17 cellular contexts compared by ENCODE assay signal in the genomic region with DNA sequence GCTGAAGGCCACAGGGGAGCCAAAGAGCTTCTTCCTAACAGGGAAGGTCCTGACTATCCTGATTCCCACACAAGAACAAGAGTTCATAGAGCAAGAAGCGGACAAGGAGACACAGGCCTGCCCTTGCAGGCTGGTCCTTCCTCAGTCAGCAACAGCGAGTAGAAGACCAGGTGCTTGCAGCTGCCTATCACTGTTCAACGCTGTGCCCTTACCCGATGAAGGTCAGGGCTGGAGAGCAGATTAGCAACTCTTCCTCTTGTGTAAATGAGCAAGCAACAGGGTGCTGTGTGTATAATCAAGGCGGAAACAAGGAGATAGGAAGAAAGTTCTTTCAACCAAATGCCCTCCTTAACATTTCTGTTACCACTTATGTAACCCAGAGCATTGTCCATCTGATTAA.
A peak's percentile ranks its signal among the peaks of the same experiment; 100 is the strongest.
DNase-seq lines count a peak whose midpoint lies in the region; ATAC-seq and TF ChIP-seq lines count a peak whose summit lies in the region.
"Had no signal": no experiment of that assay in that cellular context is flagged by ENCODE, and none has a peak within 500 bp of the region (broad histone marks: within the 10 kb centered on the region; RNA-seq: fewer than 3 reads in every experiment).

No MANE protein-coding gene starts in this region.

- H3K79me2 ChIP-seq in SU-DHL-6 (ENCODE audit: insufficient read depth, low read length) = no peaks in the 10 kb centered on the region
- no peaks in the 10 kb centered on the region for H3K79me2 ChIP-seq in mesendoderm (ENCODE audit: control insufficient read depth, insufficient read depth, low read length)
- H3K79me2 ChIP-seq in MM.1S (ENCODE audit: low read length) = no peaks in the 10 kb centered on the region

- H2BK120ac ChIP-seq in mesendoderm (ENCODE audit: low read depth, low read length) = no peak overlapping the region

- H3F3A ChIP-seq in SU-DHL-6 (ENCODE audit: insufficient read depth) (peaks cover 5% of the 10 kb centered on the region), MM.1S (ENCODE audit: insufficient read depth, low read length) (no peaks in the 10 kb centered on the region)

- no peak overlapping the region for H3K4me3 ChIP-seq in H7 (ENCODE audit: insufficient read depth, low read depth, low read length)
- no peak overlapping the region for H3K4me3 ChIP-seq in SU-DHL-6 (ENCODE audit: insufficient read depth, low read length, poor library complexity, severe bottlenecking)
- H3K4me3 ChIP-seq in mesendoderm (ENCODE audit: low read length) = no peak overlapping the region
- no peak overlapping the region for H3K4me3 ChIP-seq in MM.1S (ENCODE audit: low read length)
- H3K4me3 ChIP-seq: GM23248, MG63 had no signal

- H2AK5ac ChIP-seq in mesendoderm (ENCODE audit: low read length) = no peak overlapping the region

- H4K20me1 ChIP-seq in SU-DHL-6 (ENCODE audit: low read depth, low read length) (no peaks in the 10 kb centered on the region), MM.1S (ENCODE audit: insufficient read depth, low read length) (no peaks in the 10 kb centered on the region)

- H3K9me2 ChIP-seq in SU-DHL-6 (replicated peaks; ENCODE audit: insufficient read depth, low read length) (no peaks in the 10 kb centered on the region), MM.1S (replicated peaks; ENCODE audit: insufficient read depth, low read length) (no peaks in the 10 kb centered on the region)
- H3K9me2 ChIP-seq: SK-N-SH had no signal

- H3K27ac ChIP-seq in SU-DHL-6 (ENCODE audit: low read depth, low read length) = peak overlapping the region; percentile 18
- H3K27ac ChIP-seq in mesendoderm (ENCODE audit: low read depth, low read length) = no peak overlapping the region
- no peak overlapping the region for H3K27ac ChIP-seq in MM.1S (ENCODE audit: low read length)
- H3K27ac ChIP-seq: GM23248 had no signal

- no peak for ATAC-seq in GM18909 (IDR thresholded peaks at IDR 0.05; ENCODE audit: poor library complexity, unreplicated experiment)
- ATAC-seq: Right ventricle myocardium inferior had no signal

- no peaks in the 10 kb centered on the region for H3K79me1 ChIP-seq in mesendoderm (ENCODE audit: low read length)

- H3K36me3 ChIP-seq in H7 (replicated peaks; ENCODE audit: control insufficient read depth, insufficient read depth, low read length) (no peaks in the 10 kb centered on the region), SU-DHL-6 (ENCODE audit: low read length) (no peaks in the 10 kb centered on the region), mesendoderm (ENCODE audit: control insufficient read depth, insufficient read depth, low read length) (no peaks in the 10 kb centered on the region), MM.1S (replicated peaks; ENCODE audit: insufficient read depth, low read length) (no peaks in the 10 kb centered on the region)
- H3K36me3 ChIP-seq: MG63 had no signal

- H3K27me3 ChIP-seq in H7 (ENCODE audit: control insufficient read depth, insufficient read depth, low read length) (no peaks in the 10 kb centered on the region), SU-DHL-6 (ENCODE audit: low read length) (no peaks in the 10 kb centered on the region), mesendoderm (ENCODE audit: insufficient read depth, low read length, poor library complexity) (no peaks in the 10 kb centered on the region), MM.1S (replicated peaks; ENCODE audit: insufficient read depth, low read length) (no peaks in the 10 kb centered on the region)
- H3K27me3 ChIP-seq: MG63 had no signal

- H3K56ac ChIP-seq in mesendoderm (ENCODE audit: low read length) = no peak overlapping the region

- H4K5ac ChIP-seq in mesendoderm (ENCODE audit: low read length) = no peak overlapping the region

- WGBS in mesendoderm (ENCODE audit: extremely low coverage, insufficient coverage, low lambda C conversion rate) = no CpG with 5 or more reads among the region's 5 CpGs

- no peak overlapping the region for H2BK15ac ChIP-seq in mesendoderm (replicated peaks; ENCODE audit: low read depth)

- H4K8ac ChIP-seq in mesendoderm (ENCODE audit: low read depth, low read length) = no peak overlapping the region

- TF ChIP-seq CTCF in SU-DHL-6 (IDR thresholded peaks at IDR 0.05; ENCODE audit: insufficient read depth, low read length, poor library complexity, severe bottlenecking) = no peak
- TF ChIP-seq CTCF in MM.1S (IDR thresholded peaks at IDR 0.05; ENCODE audit: low read length) = no peak

- H2AFZ ChIP-seq in SU-DHL-6 (ENCODE audit: low read depth, low read length, severe bottlenecking) (peak overlapping the region; percentile 39), MM.1S (ENCODE audit: low read length) (no peak overlapping the region)
- H2AFZ ChIP-seq: GM23248 had no signal

- H3K23ac ChIP-seq in mesendoderm (ENCODE audit: low read length) = no peak overlapping the region

- H3K9ac ChIP-seq in SU-DHL-6 (ENCODE audit: low read length) = peak overlapping the region; percentile 23
- H3K9ac ChIP-seq in mesendoderm (ENCODE audit: low read length) = no peak overlapping the region
- H3K9ac ChIP-seq in MM.1S (ENCODE audit: low read length) = no peak overlapping the region
- H3K9ac ChIP-seq: GM23248, SK-N-SH had no signal

- peak; percentile 26 for DNase-seq in ELF-1 (ENCODE audit: low read depth, low spot score)
- DNase-seq in H7 = peak; percentile 13
- DNase-seq in mesendoderm = peak; percentile 75
- no peak for DNase-seq in activated naive CD4-positive, alpha-beta T cell treated with Interleukin-2 at 50 U/mL for 16 hours
- no peak for DNase-seq in MM.1S
- DNase-seq: CD4-positive, alpha-beta T cell; DMS79; GM23248; MG63; NCI-H1105 treated with DMSO at 0.1 percent for 48 hours; NCI-H1694 treated with DMSO at 0.1 percent for 48 hours; NCI-H345; NCI-H69; SK-N-SH had no signal

- H3K4ac ChIP-seq in mesendoderm (ENCODE audit: low read depth, low read length) = no peak overlapping the region

- H3K9me3 ChIP-seq in SU-DHL-6 (ENCODE audit: insufficient read depth, low read length) (no peaks in the 10 kb centered on the region), MM.1S (replicated peaks; ENCODE audit: insufficient read depth, low read length) (no peaks in the 10 kb centered on the region)
- H3K9me3 ChIP-seq: MG63, SK-N-SH had no signal

- no peak overlapping the region for H2BK5ac ChIP-seq in mesendoderm (ENCODE audit: low read length)

- H3K4me2 ChIP-seq in SU-DHL-6 (ENCODE audit: low read depth, low read length, poor library complexity, severe bottlenecking) (peak overlapping the region; percentile 3), mesendoderm (ENCODE audit: low read length) (no peak overlapping the region), MM.1S (ENCODE audit: low read depth, low read length) (no peak overlapping the region)
- H3K4me2 ChIP-seq: SK-N-SH had no signal

- H3K4me1 ChIP-seq in mesendoderm (ENCODE audit: control insufficient read depth, low read depth, low read length) (peaks cover 2% of the 10 kb centered on the region), MM.1S (ENCODE audit: low read length) (peaks cover 19% of the 10 kb centered on the region)

- H3K18ac ChIP-seq in mesendoderm (ENCODE audit: low read length) = no peak overlapping the region

Comparison
In these comparisons a context has a peak if more than half of its experiments do, and no peak if none do; other contexts are left out.
1. DNase-seq: peak in ELF-1 (single experiment), H7 (single experiment) and mesendoderm (single experiment); none in activated naive CD4-positive, alpha-beta T cell treated with Interleukin-2 at 50 U/mL for 16 hours (single experiment) and MM.1S (single experiment).